Comparison of ENCODE assay signal across 1 cellular context in the genomic region with DNA sequence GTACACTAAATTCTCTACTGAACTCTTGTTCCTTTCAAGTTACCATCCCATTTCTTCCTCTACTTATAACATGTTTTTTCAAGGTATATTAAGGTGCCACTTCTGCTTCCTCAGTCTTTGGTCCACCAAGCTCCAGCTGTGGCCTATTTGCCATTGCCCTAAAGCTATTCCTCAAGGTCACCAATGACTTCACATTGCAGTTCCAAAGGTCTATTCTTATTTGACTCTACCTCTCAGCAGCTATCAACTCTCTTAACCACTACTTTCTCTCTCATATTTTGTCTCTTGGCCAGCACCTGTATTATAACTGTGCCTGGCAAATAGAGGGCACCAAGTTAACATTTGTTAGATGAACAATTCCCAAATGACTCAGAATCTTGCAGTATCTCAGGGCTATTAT.
A peak's percentile ranks its signal among the peaks of the same experiment; 100 is the strongest.
TF ChIP-seq lines count a peak whose summit lies in the region.

No MANE protein-coding gene starts in this region.

TF ChIP-seq in HepG2, 621 proteins besides CTCF, POLR2A, EP300 and RAD21 (continued from another document):
- TF ChIP-seq SOX5 (CRISPR knock-in tag; IDR thresholded peaks at IDR 0.05; ENCODE audit: borderline replicate concordance) (no peak), ZNF12 (CRISPR knock-in tag; IDR thresholded peaks at IDR 0.05) (peak; percentile 94), MEIS1 (CRISPR knock-in tag; IDR thresholded peaks at IDR 0.05; ENCODE audit: borderline replicate concordance) (no peak), KLF13 (CRISPR knock-in tag; IDR thresholded peaks at IDR 0.05) (no peak), EHMT2 (IDR thresholded peaks at IDR 0.05; ENCODE audit: borderline replicate concordance, low read depth, low read length) (no peak)
- TF ChIP-seq, protein P1, sequence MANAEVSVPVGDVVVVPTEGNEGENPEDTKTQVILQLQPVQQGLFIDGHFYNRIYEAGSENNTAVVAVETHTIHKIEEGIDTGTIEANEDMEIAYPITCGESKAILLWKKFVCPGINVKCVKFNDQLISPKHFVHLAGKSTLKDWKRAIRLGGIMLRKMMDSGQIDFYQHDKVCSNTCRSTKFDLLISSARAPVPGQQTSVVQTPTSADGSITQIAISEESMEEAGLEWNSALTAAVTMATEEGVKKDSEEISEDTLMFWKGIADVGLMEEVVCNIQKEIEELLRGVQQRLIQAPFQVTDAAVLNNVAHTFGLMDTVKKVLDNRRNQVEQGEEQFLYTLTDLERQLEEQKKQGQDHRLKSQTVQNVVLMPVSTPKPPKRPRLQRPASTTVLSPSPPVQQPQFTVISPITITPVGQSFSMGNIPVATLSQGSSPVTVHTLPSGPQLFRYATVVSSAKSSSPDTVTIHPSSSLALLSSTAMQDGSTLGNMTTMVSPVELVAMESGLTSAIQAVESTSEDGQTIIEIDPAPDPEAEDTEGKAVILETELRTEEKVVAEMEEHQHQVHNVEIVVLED (CRISPR knock-in tag; IDR thresholded peaks at IDR 0.05; ENCODE audit: borderline replicate concordance), result no peak
- TF ChIP-seq, protein P2, sequence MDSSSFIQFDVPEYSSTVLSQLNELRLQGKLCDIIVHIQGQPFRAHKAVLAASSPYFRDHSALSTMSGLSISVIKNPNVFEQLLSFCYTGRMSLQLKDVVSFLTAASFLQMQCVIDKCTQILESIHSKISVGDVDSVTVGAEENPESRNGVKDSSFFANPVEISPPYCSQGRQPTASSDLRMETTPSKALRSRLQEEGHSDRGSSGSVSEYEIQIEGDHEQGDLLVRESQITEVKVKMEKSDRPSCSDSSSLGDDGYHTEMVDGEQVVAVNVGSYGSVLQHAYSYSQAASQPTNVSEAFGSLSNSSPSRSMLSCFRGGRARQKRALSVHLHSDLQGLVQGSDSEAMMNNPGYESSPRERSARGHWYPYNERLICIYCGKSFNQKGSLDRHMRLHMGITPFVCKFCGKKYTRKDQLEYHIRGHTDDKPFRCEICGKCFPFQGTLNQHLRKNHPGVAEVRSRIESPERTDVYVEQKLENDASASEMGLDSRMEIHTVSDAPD (CRISPR knock-in tag; IDR thresholded peaks at IDR 0.05), result no peak
